ENCODE assay signal across 17 cellular contexts in the genomic region with DNA sequence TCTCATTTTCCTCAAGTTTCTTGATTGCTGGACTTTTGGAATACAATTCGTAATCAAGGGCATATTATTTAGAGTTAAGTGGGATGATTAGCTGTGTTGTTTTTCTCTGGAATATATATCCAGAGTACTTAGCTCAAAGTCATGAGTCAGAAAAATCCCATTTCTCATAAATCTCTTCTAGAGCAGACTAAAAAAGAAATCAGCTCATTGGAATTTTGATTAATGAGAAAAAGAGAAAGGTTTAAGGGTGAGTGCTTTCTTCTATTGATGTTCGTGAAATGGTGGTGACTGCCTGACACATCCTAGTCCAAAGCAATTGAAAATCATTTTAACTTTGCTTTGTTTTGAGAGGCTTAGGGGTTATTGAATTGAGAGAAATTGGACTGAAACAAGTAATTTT.
"Had no signal": no experiment of that assay in that cellular context is flagged by ENCODE, and none has a peak within 500 bp of the region (broad histone marks: within the 10 kb centered on the region; RNA-seq: fewer than 3 reads in every experiment).

No MANE protein-coding gene starts in this region.

- H3K9me3 Mint-ChIP-seq: activated CD4-positive, alpha-beta memory T cell treated with anti-CD3 and anti-CD28 coated beads, Interleukin-2, amount 10 ng/mL, durations not matched to agents 7 days and 5 days; activated naive CD8-positive, alpha-beta T cell treated with anti-CD3 and anti-CD28 coated beads for 36 hours; neural progenitor cell had no signal

- H3K27ac ChIP-seq: cardiac muscle cell, colonic mucosa, neural progenitor cell, upper lobe of left lung had no signal

- H3K27ac Mint-ChIP-seq: activated CD4-positive, alpha-beta memory T cell treated with anti-CD3 and anti-CD28 coated beads, Interleukin-2, amount 10 ng/mL, durations not matched to agents 7 days and 5 days; activated naive CD8-positive, alpha-beta T cell treated with anti-CD3 and anti-CD28 coated beads for 36 hours; mesothelial cell of epicardium; neural progenitor cell had no signal

- H3K9me3 ChIP-seq: colonic mucosa, upper lobe of left lung had no signal

- H3K4me3 ChIP-seq: cardiac muscle cell, colonic mucosa, neural progenitor cell, upper lobe of left lung had no signal

- H3K4me3 Mint-ChIP-seq: activated CD4-positive, alpha-beta memory T cell treated with anti-CD3 and anti-CD28 coated beads, Interleukin-2, amount 10 ng/mL, durations not matched to agents 7 days and 5 days; activated naive CD8-positive, alpha-beta T cell treated with anti-CD3 and anti-CD28 coated beads for 36 hours; mesothelial cell of epicardium; neural progenitor cell had no signal

- H3K9ac ChIP-seq: neural progenitor cell had no signal

- H2AFZ ChIP-seq: neural progenitor cell had no signal

- H3K4me1 Mint-ChIP-seq: activated CD4-positive, alpha-beta memory T cell treated with anti-CD3 and anti-CD28 coated beads, Interleukin-2, amount 10 ng/mL, durations not matched to agents 7 days and 5 days; activated naive CD8-positive, alpha-beta T cell treated with anti-CD3 and anti-CD28 coated beads for 36 hours; neural progenitor cell had no signal

- ATAC-seq: sciatic nerve; stimulated activated naive CD8-positive, alpha-beta T cell treated with anti-CD3 and anti-CD28 coated beads, Interleukin-15, Interleukin-2, amounts not matched to agents 100 U/mL and 50 U/mL, for 24 hours had no signal

- DNase-seq: activated CD4-positive, alpha-beta memory T cell treated with anti-CD3 and anti-CD28 coated beads, Interleukin-2, amount 10 ng/mL, durations not matched to agents 7 days and 5 days; activated gamma-delta T cell; activated naive CD8-positive, alpha-beta T cell treated with anti-CD3 and anti-CD28 coated beads for 36 hours; activated T-cell treated with anti-CD3 and anti-CD28 coated beads, Interleukin-2, amount 50 U/mL, for 48 hours; aorta; colonic mucosa; posterior cingulate gyrus; stimulated activated CD4-positive, alpha-beta T cell treated with anti-CD3 and anti-CD28 coated beads, Interleukin-12 subunit alpha, Interleukin-12 subunit beta, amount 100 ng/mL, for 4 hours; stimulated activated naive CD8-positive, alpha-beta T cell treated with anti-CD3 and anti-CD28 coated beads, Interleukin-15, Interleukin-2, amounts not matched to agents 100 U/mL and 50 U/mL, for 24 hours; T1000; upper lobe of left lung had no signal

- H3K27me3 ChIP-seq: cardiac muscle cell, colonic mucosa, neural progenitor cell, upper lobe of left lung had no signal

- H3K4me2 ChIP-seq: neural progenitor cell had no signal

- FAIRE-seq: endothelial cell of umbilical vein, keratinocyte had no signal

- H3K4me1 ChIP-seq: colonic mucosa, neural progenitor cell, upper lobe of left lung had no signal

- H3K36me3 Mint-ChIP-seq: activated naive CD8-positive, alpha-beta T cell treated with anti-CD3 and anti-CD28 coated beads for 36 hours; mesothelial cell of epicardium; neural progenitor cell had no signal

- H3K36me3 ChIP-seq: cardiac muscle cell, colonic mucosa, neural progenitor cell, upper lobe of left lung had no signal
